Comparison of ENCODE assay signal across 17 cellular contexts in the genomic region with DNA sequence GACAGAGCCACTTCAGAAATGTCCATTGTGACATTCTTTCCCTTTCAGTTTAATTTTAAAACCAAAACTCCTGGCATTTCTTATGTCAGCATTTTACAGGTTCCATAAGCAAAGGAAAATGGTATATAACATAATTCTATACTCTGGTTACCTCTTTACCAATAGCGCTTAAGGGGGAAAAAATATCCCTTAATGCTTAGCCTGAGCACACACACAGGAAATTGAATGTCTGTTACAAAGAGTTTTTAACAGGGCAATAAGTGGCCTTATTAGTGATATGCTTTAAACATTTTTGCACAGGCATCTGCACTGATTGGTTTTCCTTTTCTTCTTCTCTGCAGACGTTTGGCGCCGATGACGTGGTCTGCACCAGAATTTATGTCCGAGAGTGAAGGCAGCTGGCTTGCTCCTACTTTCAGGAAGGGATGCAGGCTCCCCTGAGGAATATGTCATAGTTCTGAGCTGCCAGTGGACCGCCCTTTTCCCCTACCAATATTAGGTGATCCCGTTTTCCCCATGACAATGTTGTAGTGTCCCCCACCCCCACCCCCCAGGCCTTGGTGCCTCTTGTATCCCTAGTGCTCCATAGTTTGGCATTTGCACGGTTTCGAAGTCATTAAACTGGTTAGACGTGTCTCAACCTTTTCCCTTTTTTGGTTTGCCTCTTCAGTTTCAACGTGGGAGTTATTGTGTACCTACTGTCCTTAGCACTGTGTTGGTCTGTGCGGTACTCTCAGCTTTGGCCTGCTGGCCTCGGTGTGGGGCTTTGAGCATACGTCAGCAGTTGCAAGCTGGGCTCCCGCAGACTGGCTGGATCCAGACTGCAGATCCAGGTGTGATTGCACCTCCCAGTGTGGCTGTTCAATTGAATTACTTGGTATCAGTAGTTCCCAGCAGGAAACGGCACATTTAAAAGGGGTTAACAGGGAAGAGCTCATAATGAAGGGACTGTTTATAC.
A peak's percentile ranks its signal among the peaks of the same experiment; 100 is the strongest.
DNase-seq lines count a peak whose midpoint lies in the region.
"Had no signal": no experiment of that assay in that cellular context is flagged by ENCODE, and none has a peak within 500 bp of the region (broad histone marks: within the 10 kb centered on the region; RNA-seq: fewer than 3 reads in every experiment).

No MANE protein-coding gene starts in this region.

- H3K9me3 ChIP-seq in HUES48 (ENCODE audit: control insufficient read depth, insufficient read depth, low read length): no peaks in the 10 kb centered on the region

- peaks cover 56% of the 10 kb centered on the region for H3K36me3 ChIP-seq in HUES48 (ENCODE audit: control insufficient read depth, insufficient read depth, low read length)

- H3K27ac ChIP-seq in HUES48 (ENCODE audit: low read depth, low read length): peak overlapping the region; percentile 11
- H3K27ac ChIP-seq in caudate nucleus (ENCODE audit: low read depth, low read length): no peak overlapping the region
- H3K27ac ChIP-seq: parathyroid adenoma had no signal

- no peak overlapping the region for H3K9ac ChIP-seq in HUES48 (ENCODE audit: low read depth, low read length)
- H3K9ac ChIP-seq: parathyroid adenoma had no signal

- no peaks in the 10 kb centered on the region for H3K27me3 ChIP-seq in HUES48 (ENCODE audit: control insufficient read depth, insufficient read depth, low read length)

- H3K4me1 ChIP-seq in HUES48 (ENCODE audit: control insufficient read depth, insufficient read depth, low read length): no peaks in the 10 kb centered on the region; the same call in 1 of the 2 replicates
- H3K4me1 ChIP-seq: parathyroid adenoma had no signal

- no peak overlapping the region for H3K4me3 ChIP-seq in HUES48 (ENCODE audit: low read depth, low read length)
- H3K4me3 ChIP-seq in skeletal muscle cell (ENCODE audit: low read depth, low read length): no peak overlapping the region

- DNase-seq in NCI-H510A treated with DMSO at 0.1 percent for 48 hours (lab: John Stamatoyannopoulos, UW): peak; percentile 85
- peak; percentile 85 for DNase-seq in left kidney (ENCODE audit: low read depth, low spot score)
- peak; percentile 1 for DNase-seq in skeletal muscle cell (ENCODE audit: low read depth)
- DNase-seq in iPS-NIHi11 (ENCODE audit: low spot score): no peak
- no peak for DNase-seq in caudate nucleus (lab: John Stamatoyannopoulos, UW)
- DNase-seq in NCI-H1092 (lab: John Stamatoyannopoulos, UW): no peak
- no peak for DNase-seq in stimulated activated CD4-positive, alpha-beta T cell treated with anti-CD3 and anti-CD28 coated beads, Interleukin-15, amount 100 ng/mL, for 24 hours
- DNase-seq: activated CD8-positive, alpha-beta memory T cell treated with anti-CD3 and anti-CD28 coated beads, Interleukin-2, amount 10 ng/mL, durations not matched to agents 7 days and 5 days; activated effector memory CD4-positive, alpha-beta T cell treated with Interleukin-2 at 50 U/mL for 16 hours; cerebellar nuclear complex; effector memory CD4-positive, alpha-beta T cell; NCI-H1417; stimulated activated CD4-positive, alpha-beta T cell treated with anti-CD3 and anti-CD28 coated beads, Interleukin-4, amount 100 ng/mL, for 4 hours; stimulated activated CD8-positive, alpha-beta memory T cell treated with anti-CD3 and anti-CD28 coated beads, Interleukin-4, amount 100 ng/mL, for 48 hours; T1000 had no signal

Comparison
In these comparisons a context has a peak if more than half of its experiments do, and no peak if none do; other contexts are left out.
1. DNase-seq: peak in NCI-H510A treated with DMSO at 0.1 percent for 48 hours (single experiment), left kidney (single experiment) and skeletal muscle cell (single experiment); none in iPS-NIHi11 (single experiment), caudate nucleus (0 of 61), NCI-H1092 (single experiment) and stimulated activated CD4-positive, alpha-beta T cell treated with anti-CD3 and anti-CD28 coated beads, Interleukin-15, amount 100 ng/mL, for 24 hours (single experiment).